23 cellular contexts compared by ENCODE assay signal in the genomic region with DNA sequence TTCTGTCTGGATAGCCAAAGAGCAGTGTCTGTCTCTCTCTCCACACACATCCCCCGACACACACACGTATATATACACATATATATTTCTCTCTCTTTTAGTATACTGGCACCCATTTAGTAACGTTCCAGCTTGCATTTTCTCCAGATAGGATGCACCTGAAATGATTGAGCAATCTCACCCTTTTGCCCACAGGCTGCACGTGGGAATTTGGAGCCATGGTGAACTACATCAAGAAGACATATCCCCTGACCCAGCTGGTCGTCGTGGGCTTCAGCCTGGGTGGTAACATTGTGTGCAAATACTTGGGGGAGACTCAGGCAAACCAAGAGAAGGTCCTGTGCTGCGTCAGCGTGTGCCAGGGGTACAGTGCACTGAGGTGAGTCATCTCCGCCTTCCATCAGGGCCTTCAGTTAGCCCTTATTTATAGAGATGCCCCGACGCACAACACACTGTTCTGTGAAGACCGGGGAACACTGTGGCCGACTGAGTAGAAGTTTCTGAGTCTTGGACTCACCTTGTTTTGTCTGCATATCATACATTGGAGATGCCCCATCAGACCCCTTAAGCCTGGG. TPM values are rescaled to one million over a fixed set of nuclear protein-coding genes. Genes with fewer than 3 reads are reported as not detected.
"Had no signal": no experiment of that assay in that cellular context is flagged by ENCODE, and none has a peak within 500 bp of the region (broad histone marks: within the 10 kb centered on the region; RNA-seq: fewer than 3 reads in every experiment).

No MANE protein-coding gene starts in this region.

- H3K4me3 ChIP-seq: colonic mucosa had no signal

- H3K4me3 Mint-ChIP-seq: activated CD4-positive, alpha-beta T cell treated with anti-CD3 and anti-CD28 coated beads, Interleukin-2, amount 10 ng/mL, durations not matched to agents 7 days and 5 days; activated CD8-positive, alpha-beta T cell treated with anti-CD3 and anti-CD28 coated beads, Interleukin-2, amount 10 ng/mL, durations not matched to agents 7 days and 5 days; central memory CD8-positive, alpha-beta T cell; naive thymus-derived CD8-positive, alpha-beta T cell; stimulated activated naive CD8-positive, alpha-beta T cell treated with anti-CD3 and anti-CD28 coated beads, Interleukin-15, Interleukin-2, amounts not matched to agents 100 ng/mL and 50 ng/mL, for 24 hours; type B pancreatic cell had no signal

- H3K36me3 ChIP-seq: colonic mucosa had no signal

- H3K27ac Mint-ChIP-seq: activated CD4-positive, alpha-beta T cell treated with anti-CD3 and anti-CD28 coated beads, Interleukin-2, amount 10 ng/mL, durations not matched to agents 7 days and 5 days; activated CD8-positive, alpha-beta T cell treated with anti-CD3 and anti-CD28 coated beads, Interleukin-2, amount 10 ng/mL, durations not matched to agents 7 days and 5 days; stimulated activated naive CD8-positive, alpha-beta T cell treated with anti-CD3 and anti-CD28 coated beads, Interleukin-15, Interleukin-2, amounts not matched to agents 100 ng/mL and 50 ng/mL, for 24 hours; type B pancreatic cell had no signal

- H3K27me3 ChIP-seq: colonic mucosa had no signal

- H3K27ac ChIP-seq: colonic mucosa, parathyroid adenoma had no signal

- H2AFZ ChIP-seq: parathyroid adenoma had no signal

- H3K9me3 Mint-ChIP-seq: activated CD4-positive, alpha-beta T cell treated with anti-CD3 and anti-CD28 coated beads, Interleukin-2, amount 10 ng/mL, durations not matched to agents 7 days and 5 days; activated naive CD4-positive, alpha-beta T cell treated with anti-CD3 and anti-CD28 coated beads, Interleukin-2, amount 50 U/mL, for 72 hours; central memory CD8-positive, alpha-beta T cell; naive thymus-derived CD8-positive, alpha-beta T cell; stimulated activated naive CD8-positive, alpha-beta T cell treated with anti-CD3 and anti-CD28 coated beads, Interleukin-15, Interleukin-2, amounts not matched to agents 100 ng/mL and 50 ng/mL, for 24 hours; type B pancreatic cell had no signal

- H3K79me2 ChIP-seq: parathyroid adenoma had no signal

- H3K4me1 ChIP-seq: colonic mucosa, parathyroid adenoma had no signal

- DNase-seq: activated CD4-positive, alpha-beta T cell treated with anti-CD3 and anti-CD28 coated beads, Interleukin-2, amount 10 ng/mL, durations not matched to agents 7 days and 5 days; activated CD8-positive, alpha-beta memory T cell treated with anti-CD3 and anti-CD28 coated beads, Interleukin-2, amount 50 U/mL, for 4 hours; activated CD8-positive, alpha-beta T cell treated with anti-CD3 and anti-CD28 coated beads, Interleukin-2, amount 10 ng/mL, durations not matched to agents 7 days and 5 days; activated effector memory CD4-positive, alpha-beta T cell treated with anti-CD3 and anti-CD28 coated beads, Interleukin-2, amount 50 U/mL, for 16 hours; activated T-cell treated with anti-CD3 and anti-CD28 coated beads, Interleukin-2, amount 50 U/mL, for 48 hours; aorta; colonic mucosa; erythroblast; foreskin melanocyte; mesendoderm; naive thymus-derived CD8-positive, alpha-beta T cell; stimulated activated CD4-positive, alpha-beta T cell treated with anti-CD3 and anti-CD28 coated beads, Interleukin-2, amount 100 ng/mL, for 24 hours; T1000 had no signal

- ATAC-seq: activated CD8-positive, alpha-beta T cell treated with anti-CD3 and anti-CD28 coated beads, Interleukin-2, amount 10 ng/mL, durations not matched to agents 7 days and 5 days; activated naive CD4-positive, alpha-beta T cell treated with anti-CD3 and anti-CD28 coated beads, Interleukin-2, amount 50 U/mL, for 72 hours; naive thymus-derived CD8-positive, alpha-beta T cell had no signal

- H3K9ac ChIP-seq: parathyroid adenoma had no signal

- FAIRE-seq: endometrium had no signal

- H3K9me3 ChIP-seq: colonic mucosa had no signal

- H3K27me3 Mint-ChIP-seq: activated CD4-positive, alpha-beta T cell treated with anti-CD3 and anti-CD28 coated beads, Interleukin-2, amount 10 ng/mL, durations not matched to agents 7 days and 5 days; central memory CD8-positive, alpha-beta T cell; naive thymus-derived CD8-positive, alpha-beta T cell; stimulated activated naive CD8-positive, alpha-beta T cell treated with anti-CD3 and anti-CD28 coated beads, Interleukin-15, Interleukin-2, amounts not matched to agents 100 ng/mL and 50 ng/mL, for 24 hours; type B pancreatic cell had no signal

RNA-seq across cellular contexts. Expression of a gene that starts 45.7 kb away (rescaled TPM):
- total RNA-seq: activated CD4-positive, alpha-beta T cell treated with anti-CD3 and anti-CD28 coated beads, Interleukin-2, amount 10 ng/mL, durations not matched to agents 7 days and 5 days; activated CD8-positive, alpha-beta T cell treated with anti-CD3 and anti-CD28 coated beads, Interleukin-2, amount 10 ng/mL, durations not matched to agents 7 days and 5 days; activated naive CD4-positive, alpha-beta T cell treated with anti-CD3 and anti-CD28 coated beads, Interleukin-2, amount 50 U/mL, for 72 hours; aorta; colonic mucosa; kidney epithelial cell; lower leg skin; naive thymus-derived CD8-positive, alpha-beta T cell; renal cortical epithelial cell; T-helper 1 cell treated with Interleukin-12 subunit alpha and Interleukin-12 subunit beta and Interleukin-4 antibody, amounts not matched to agents 30 ng/mL and 1 ng/mL, for 36 hours had no signal
- polyA plus RNA-seq: aorta; naive thymus-derived CD8-positive, alpha-beta T cell had no signal
